9 cellular contexts compared by ENCODE assay signal in genomic region chr2:190759749-190760213, GRCh38.
DNase-seq lines count a peak whose midpoint lies in the region; ATAC-seq and TF ChIP-seq lines count a peak whose summit lies in the region.
"Had no signal": no experiment of that assay in that cellular context is flagged by ENCODE, and none has a peak within 500 bp of the region (broad histone marks: within the 10 kb centered on the region; RNA-seq: fewer than 3 reads in every experiment).

No MANE protein-coding gene starts in this region.

- no peaks in the 10 kb centered on the region for H3K9me3 ChIP-seq in suprapubic skin

- no peaks in the 10 kb centered on the region for H3K27me3 ChIP-seq in suprapubic skin

- H3K4me1 Mint-ChIP-seq in central memory CD8-positive, alpha-beta T cell: peaks cover 5% of the 10 kb centered on the region

- H3K9me3 Mint-ChIP-seq in central memory CD8-positive, alpha-beta T cell: no peaks in the 10 kb centered on the region

- H3K4me1 ChIP-seq in suprapubic skin: peaks cover 5% of the 10 kb centered on the region

- TF ChIP-seq CTCF in omental fat pad (IDR thresholded peaks at IDR 0.05): no peak
- no peak for TF ChIP-seq CTCF in suprapubic skin (IDR thresholded peaks at IDR 0.05)

- H3K27ac ChIP-seq in suprapubic skin: no peak overlapping the region

- H3K27me3 Mint-ChIP-seq in central memory CD8-positive, alpha-beta T cell: no peaks in the 10 kb centered on the region

- H3K4me3 ChIP-seq in suprapubic skin: no peak overlapping the region

- H3K36me3 Mint-ChIP-seq in central memory CD8-positive, alpha-beta T cell (ENCODE audit: insufficient read depth): peaks cover 4% of the 10 kb centered on the region

- peak overlapping the region; percentile 69 for H3K27ac Mint-ChIP-seq in central memory CD8-positive, alpha-beta T cell (ENCODE audit: low read depth)

- TF ChIP-seq POLR2A in suprapubic skin (IDR thresholded peaks at IDR 0.05): no peak

- no peak for TF ChIP-seq EP300 in suprapubic skin (IDR thresholded peaks at IDR 0.05)

- peak overlapping the region; percentile 75 for H3K4me3 Mint-ChIP-seq in central memory CD8-positive, alpha-beta T cell

- no peaks in the 10 kb centered on the region for H3K36me3 ChIP-seq in suprapubic skin

- peak; percentile 92 for DNase-seq in ELR (ENCODE audit: low read depth)
- DNase-seq in NCI-H526 treated with DMSO at 0.1 percent for 48 hours (lab: John Stamatoyannopoulos, UW): peak; percentile 18
- DNase-seq in central memory CD8-positive, alpha-beta T cell (ENCODE audit: low spot score in 2 of 2): no peak
- no peak for DNase-seq in omental fat pad (ENCODE audit: low spot score)
- no peak for DNase-seq in suprapubic skin (ENCODE audit: low spot score in 2 of 2)
- no peak for DNase-seq in HK-2 (ENCODE audit: unreplicated experiment)
- DNase-seq: activated CD8-positive, alpha-beta memory T cell treated with anti-CD3 and anti-CD28 coated beads, Interleukin-2, amount 50 U/mL, for 48 hours; head of caudate nucleus had no signal

- peak; percentile 42 for ATAC-seq in central memory CD8-positive, alpha-beta T cell (replicated peaks; ENCODE audit: extremely low read depth, poor library complexity, severe bottlenecking)
- peak; percentile 74 for ATAC-seq in omental fat pad (ENCODE audit: low FRiP score)
- ATAC-seq in GM21367 (IDR thresholded peaks at IDR 0.05; ENCODE audit: unreplicated experiment): no peak

- WGBS in suprapubic skin: 85% methylated on average over 8 of the region's 8 CpGs

Comparison
In these comparisons a context has a peak if more than half of its experiments do, and no peak if none do; other contexts are left out.
1. DNase-seq: peak in ELR (single experiment) and NCI-H526 treated with DMSO at 0.1 percent for 48 hours (single experiment); none in central memory CD8-positive, alpha-beta T cell (0 of 2), omental fat pad (single experiment), suprapubic skin (0 of 2) and HK-2 (single experiment).